ENCODE assay signal across 19 cellular contexts in genomic region chr1:119956306-119956705, GRCh38. TPM values are rescaled to one million over a fixed set of nuclear protein-coding genes. Genes with fewer than 3 reads are reported as not detected.
DNase-seq lines count a peak whose midpoint lies in the region; ATAC-seq and TF ChIP-seq lines count a peak whose summit lies in the region.
"Had no signal": no experiment of that assay in that cellular context is flagged by ENCODE, and none has a peak within 500 bp of the region (broad histone marks: within the 10 kb centered on the region; RNA-seq: fewer than 3 reads in every experiment).

No MANE protein-coding gene starts in this region.

- peak overlapping the region; percentile 47 to 52 for H3K27ac ChIP-seq in thoracic aorta

- H3K9me3 ChIP-seq in adipocyte (ENCODE audit: control insufficient read depth, low read length), result no peaks in the 10 kb centered on the region
- no peaks in the 10 kb centered on the region for H3K9me3 ChIP-seq in thoracic aorta
- H3K9me3 ChIP-seq: Caco-2 had no signal

- H3K27me3 ChIP-seq in adipocyte (replicated peaks; ENCODE audit: control insufficient read depth, insufficient read depth, low read length), result no peaks in the 10 kb centered on the region
- H3K27me3 ChIP-seq in thoracic aorta (replicated peaks; ENCODE audit: insufficient read depth), result no peaks in the 10 kb centered on the region

- peaks cover 44% of the 10 kb centered on the region for H3K36me3 ChIP-seq in adipocyte (ENCODE audit: control insufficient read depth, insufficient read depth, low read length, severe bottlenecking)
- peaks cover 28% of the 10 kb centered on the region for H3K36me3 ChIP-seq in thoracic aorta

- H3K4me3 ChIP-seq in adipocyte (ENCODE audit: low read length) (no peak overlapping the region), thoracic aorta (no peak overlapping the region)
- H3K4me3 ChIP-seq: GM12878 had no signal

- CTCF ChIA-PET in activated CD4-positive, alpha-beta memory T cell treated with anti-CD3 and anti-CD28 coated beads, Interleukin-2, amount 10 ng/mL, durations not matched to agents 7 days and 5 days (lab: Charles Lee), result interaction anchor here (1.5 kb wide), 1 partner anchor 12 kb away, joined by 7 read pairs; no protein-coding TSS in a partner anchor
- CTCF ChIA-PET in activated CD4-positive, alpha-beta memory T cell treated with anti-CD3 and anti-CD28 coated beads for 36 hours (lab: Charles Lee), result interaction anchor here (1.6 to 6.3 kb wide), 4 partner anchors 7 to 70 kb away, joined by 4 to 28 read pairs (median 8); no protein-coding TSS in a partner anchor

- peaks cover 41% of the 10 kb centered on the region for H3K4me1 Mint-ChIP-seq in activated CD4-positive, alpha-beta memory T cell treated with anti-CD3 and anti-CD28 coated beads, Interleukin-2, amount 10 ng/mL, durations not matched to agents 7 days and 5 days
- peaks cover 14% of the 10 kb centered on the region for H3K4me1 Mint-ChIP-seq in activated CD4-positive, alpha-beta memory T cell treated with anti-CD3 and anti-CD28 coated beads for 36 hours (ENCODE audit: low read depth)
- H3K4me1 Mint-ChIP-seq: CD14-positive monocyte had no signal

- H3K4me3 Mint-ChIP-seq in activated CD4-positive, alpha-beta memory T cell treated with anti-CD3 and anti-CD28 coated beads, Interleukin-2, amount 10 ng/mL, durations not matched to agents 7 days and 5 days, result peak overlapping the region; percentile 3
- H3K4me3 Mint-ChIP-seq in activated CD4-positive, alpha-beta memory T cell treated with anti-CD3 and anti-CD28 coated beads for 36 hours, result no peak overlapping the region
- H3K4me3 Mint-ChIP-seq: CD14-positive monocyte had no signal

- no peaks in the 10 kb centered on the region for H3K9me3 Mint-ChIP-seq in activated CD4-positive, alpha-beta memory T cell treated with anti-CD3 and anti-CD28 coated beads, Interleukin-2, amount 10 ng/mL, durations not matched to agents 7 days and 5 days
- H3K9me3 Mint-ChIP-seq in activated CD4-positive, alpha-beta memory T cell treated with anti-CD3 and anti-CD28 coated beads for 36 hours, result no peaks in the 10 kb centered on the region
- H3K9me3 Mint-ChIP-seq: CD14-positive monocyte had no signal

- peak overlapping the region; percentile 27 for H3K27ac Mint-ChIP-seq in activated CD4-positive, alpha-beta memory T cell treated with anti-CD3 and anti-CD28 coated beads, Interleukin-2, amount 10 ng/mL, durations not matched to agents 7 days and 5 days
- H3K27ac Mint-ChIP-seq in activated CD4-positive, alpha-beta memory T cell treated with anti-CD3 and anti-CD28 coated beads for 36 hours, result no peak overlapping the region
- H3K27ac Mint-ChIP-seq: CD14-positive monocyte had no signal

- POLR2A ChIA-PET in activated CD4-positive, alpha-beta memory T cell treated with anti-CD3 and anti-CD28 coated beads, Interleukin-2, amount 10 ng/mL, durations not matched to agents 7 days and 5 days (lab: Charles Lee), result no interaction called here
- POLR2A ChIA-PET in activated CD4-positive, alpha-beta memory T cell treated with anti-CD3 and anti-CD28 coated beads for 36 hours (lab: Charles Lee), result no interaction called here

- no peaks in the 10 kb centered on the region for H3K27me3 Mint-ChIP-seq in activated CD4-positive, alpha-beta memory T cell treated with anti-CD3 and anti-CD28 coated beads, Interleukin-2, amount 10 ng/mL, durations not matched to agents 7 days and 5 days
- H3K27me3 Mint-ChIP-seq in activated CD4-positive, alpha-beta memory T cell treated with anti-CD3 and anti-CD28 coated beads for 36 hours, result no peaks in the 10 kb centered on the region

- peaks cover 61% of the 10 kb centered on the region for H3K4me1 ChIP-seq in adipocyte (ENCODE audit: control insufficient read depth, insufficient read depth, low read length)
- H3K4me1 ChIP-seq in thoracic aorta (ENCODE audit: control insufficient read depth in 1 of 2, low read depth in 2 of 2), result peaks cover 49 to 77% of the 10 kb centered on the region in 2 donors
- H3K4me1 ChIP-seq: Caco-2 had no signal

- ATAC-seq in thoracic aorta (ENCODE audit: insufficient number of reproducible peaks, low FRiP score, low read depth), result no peak
- ATAC-seq: GM12878, PC-3 had no signal

- no peak for DNase-seq in activated CD4-positive, alpha-beta memory T cell treated with anti-CD3 and anti-CD28 coated beads, Interleukin-2, amount 10 ng/mL, durations not matched to agents 7 days and 5 days
- DNase-seq in activated CD4-positive, alpha-beta memory T cell treated with anti-CD3 and anti-CD28 coated beads for 36 hours, result no peak
- DNase-seq in adipocyte (ENCODE audit: low read depth) (peak; percentile 55), fibroblast of gingiva (ENCODE audit: low read depth) (peak; percentile 82), thoracic aorta (ENCODE audit: low spot score) (no peak), NOMO-1 treated with dmso at 0.1 percent for 144 hours (lab: John Stamatoyannopoulos, UW; ENCODE audit: unreplicated experiment) (no peak), ecto neural progenitor cell (ENCODE audit: low spot score) (no peak), NCI-H1436 treated with DMSO at 0.1 percent for 48 hours (lab: John Stamatoyannopoulos, UW) (no peak)
- DNase-seq: 8988T, Caco-2, HCEC 1CT, NCI-H146, NCI-H2081 treated with DMSO at 0.1 percent for 48 hours, NCI-H345, NCI-H526 treated with DMSO at 0.1 percent for 48 hours, PC-3 had no signal

- H3K36me3 Mint-ChIP-seq in activated CD4-positive, alpha-beta memory T cell treated with anti-CD3 and anti-CD28 coated beads, Interleukin-2, amount 10 ng/mL, durations not matched to agents 7 days and 5 days (ENCODE audit: low read depth), result peaks cover 53% of the 10 kb centered on the region
- H3K36me3 Mint-ChIP-seq in activated CD4-positive, alpha-beta memory T cell treated with anti-CD3 and anti-CD28 coated beads for 36 hours, result peaks cover 17% of the 10 kb centered on the region

- no peak for TF ChIP-seq CTCF in thoracic aorta (IDR thresholded peaks at IDR 0.05)

- intact Hi-C loops in activated CD4-positive, alpha-beta memory T cell treated with anti-CD3 and anti-CD28 coated beads for 36 hours (cut with micrococcal nuclease), result no loop called here

- no peak overlapping the region for H3K9ac ChIP-seq in adipocyte (ENCODE audit: low read length)

RNA-seq across cellular contexts. Expression of gene ADAM30, which starts 60.0 kb away (rescaled TPM):
- not detected for total RNA-seq in activated CD4-positive, alpha-beta memory T cell treated with anti-CD3 and anti-CD28 coated beads, Interleukin-2, amount 10 ng/mL, durations not matched to agents 7 days and 5 days
- not detected for total RNA-seq in activated CD4-positive, alpha-beta memory T cell treated with anti-CD3 and anti-CD28 coated beads for 36 hours
- not detected for total RNA-seq in thoracic aorta
- total RNA-seq: Caco-2, G401, GM12878, PC-3 had no signal

Comparison
In these comparisons a context has a peak if more than half of its experiments do, and no peak if none do; other contexts are left out.
1. DNase-seq: peak in adipocyte (single experiment) and fibroblast of gingiva (single experiment); none in activated CD4-positive, alpha-beta memory T cell treated with anti-CD3 and anti-CD28 coated beads, Interleukin-2, amount 10 ng/mL, durations not matched to agents 7 days and 5 days (single experiment), activated CD4-positive, alpha-beta memory T cell treated with anti-CD3 and anti-CD28 coated beads for 36 hours (single experiment), thoracic aorta (single experiment), NOMO-1 treated with dmso at 0.1 percent for 144 hours (single experiment), ecto neural progenitor cell (single experiment) and NCI-H1436 treated with DMSO at 0.1 percent for 48 hours (single experiment).